In genomic region chr5:181241393-181241975, GRCh38 we compare ENCODE assay signal across 9 cellular contexts. TPM values are rescaled to one million over a fixed set of nuclear protein-coding genes. Genes with fewer than 3 reads are reported as not detected.
DNase-seq lines count a peak whose midpoint lies in the region; ATAC-seq and TF ChIP-seq lines count a peak whose summit lies in the region.
"Had no signal": no experiment of that assay in that cellular context is flagged by ENCODE, and none has a peak within 500 bp of the region (broad histone marks: within the 10 kb centered on the region; RNA-seq: fewer than 3 reads in every experiment).

No MANE protein-coding gene starts in this region.

- DNase-seq in cardiac muscle cell (ENCODE audit: low read depth in 1 of 2, low spot score in 1 of 2) (peak in 1 of 2 donors; percentile 85), Right ventricle myocardium inferior (ENCODE audit: missing footprints) (no peak), fibroblast of the conjunctiva (ENCODE audit: low read depth) (peak; percentile 77), OCI-M1 (lab: John Stamatoyannopoulos, UW) (no peak), UCSD-AML1 (lab: John Stamatoyannopoulos, UW; ENCODE audit: unreplicated experiment) (no peak)
- DNase-seq in activated CD4-positive, alpha-beta T cell treated with anti-CD3 and anti-CD28 coated beads, Interleukin-2, amount 50 U/mL, for 48 hours, result peak; percentile 60 to 73
- DNase-seq in stimulated activated CD4-positive, alpha-beta T cell treated with anti-CD3 and anti-CD28 coated beads, Interleukin-4, amount 100 ng/mL, for 24 hours, result peak; percentile 67
- DNase-seq: right lobe of liver had no signal

- H3K9me3 ChIP-seq in cardiac muscle cell (ENCODE audit: low read depth), result no peaks in the 10 kb centered on the region
- H3K9me3 ChIP-seq: right lobe of liver had no signal

- H3K27me3 ChIP-seq in cardiac muscle cell, result no peaks in the 10 kb centered on the region
- H3K27me3 ChIP-seq: right lobe of liver had no signal

- TF ChIP-seq CTCF in cardiac muscle cell (IDR thresholded peaks at IDR 0.05; ENCODE audit: low read depth, low read length), result no peak

- H3K4me3 ChIP-seq in cardiac muscle cell, result peak overlapping the region; percentile 80

- peaks cover 13% of the 10 kb centered on the region for H3K4me1 ChIP-seq in cardiac muscle cell (ENCODE audit: low read depth)

- H3K36me3 ChIP-seq in cardiac muscle cell, result peaks cover 50% of the 10 kb centered on the region

- ATAC-seq in Right ventricle myocardium inferior (no peak), HG02884 (IDR thresholded peaks at IDR 0.05; ENCODE audit: unreplicated experiment) (no peak)

- no peak overlapping the region for H3K27ac ChIP-seq in cardiac muscle cell

- intact Hi-C loops in Right ventricle myocardium inferior (cut with DNase I), result no loop called here

RNA-seq across cellular contexts. Expression of gene RACK1, which starts 2.2 kb away (rescaled TPM):
- 2,235 and 2,267 TPM in 2 replicates for total RNA-seq in cardiac muscle cell
- polyA plus RNA-seq in cardiac muscle cell, result 803 and 899 TPM in 2 replicates
- 693 TPM for total RNA-seq in Right ventricle myocardium inferior

RNA-seq across cellular contexts. Expression of gene TRIM41, which starts 18.4 kb away (rescaled TPM):
- total RNA-seq in cardiac muscle cell (29.4 and 30.1 TPM in 2 replicates), Right ventricle myocardium inferior (20.9 TPM)
- polyA plus RNA-seq in cardiac muscle cell, result 3.4 and 5.4 TPM in 2 replicates

RNA-seq across cellular contexts. Expression of gene TRIM52, which starts 19.5 kb away (rescaled TPM):
- total RNA-seq in cardiac muscle cell (10.4 and 12.3 TPM in 2 replicates), Right ventricle myocardium inferior (9.2 TPM)
- 9.5 and 10.5 TPM in 2 replicates for polyA plus RNA-seq in cardiac muscle cell

RNA-seq across cellular contexts. Expression of gene TRIM7, which starts 36.5 kb away (rescaled TPM):
- total RNA-seq in cardiac muscle cell, result 0.39 TPM in 1 of 2 replicates, not detected in the other
- polyA plus RNA-seq in cardiac muscle cell, result 0.11 and 0.20 TPM in 2 replicates
- 14.4 TPM for total RNA-seq in Right ventricle myocardium inferior

Comparison
In these comparisons a context has a peak if more than half of its experiments do, and no peak if none do; other contexts are left out.
1. DNase-seq: peak in activated CD4-positive, alpha-beta T cell treated with anti-CD3 and anti-CD28 coated beads, Interleukin-2, amount 50 U/mL, for 48 hours (2 of 2), fibroblast of the conjunctiva (single experiment) and stimulated activated CD4-positive, alpha-beta T cell treated with anti-CD3 and anti-CD28 coated beads, Interleukin-4, amount 100 ng/mL, for 24 hours (single experiment); none in Right ventricle myocardium inferior (single experiment), OCI-M1 (single experiment) and UCSD-AML1 (single experiment).